ENCODE assay signal across 9 cellular contexts in the genomic region with DNA sequence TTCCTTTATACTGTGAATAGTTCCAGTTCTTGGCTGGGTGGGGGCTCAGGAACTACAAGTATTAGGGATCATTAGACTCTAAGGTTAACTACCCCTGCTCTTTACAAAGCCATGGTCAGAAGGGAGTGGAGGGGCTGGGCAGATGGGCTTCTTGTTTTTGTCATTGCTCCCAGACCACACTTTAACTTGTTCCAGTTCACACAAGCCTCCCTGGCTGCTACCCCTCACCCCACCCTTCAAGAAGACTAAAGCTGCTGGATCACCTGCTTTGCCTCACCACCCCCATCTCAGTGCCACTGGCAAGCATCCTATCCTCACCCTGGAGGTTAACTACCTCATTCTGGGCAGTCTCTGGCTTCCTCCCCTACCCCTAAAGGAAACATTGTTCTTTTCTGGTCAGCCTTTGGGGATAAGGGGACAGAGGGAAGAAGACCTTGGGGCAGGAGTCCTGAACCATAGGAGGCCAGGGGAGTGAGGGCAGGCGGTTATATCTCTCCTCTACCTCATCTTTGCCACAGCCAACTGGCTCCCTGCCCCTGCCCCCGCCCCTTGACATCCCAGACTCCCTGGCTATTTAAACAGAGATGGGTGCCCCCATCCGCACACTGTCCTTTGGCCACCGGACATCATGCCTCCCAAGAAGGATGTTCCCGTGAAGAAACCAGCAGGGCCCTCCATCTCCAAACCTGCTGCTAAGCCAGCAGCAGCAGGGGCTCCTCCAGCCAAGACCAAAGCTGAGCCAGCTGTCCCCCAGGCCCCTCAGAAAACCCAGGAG. TPM values are rescaled to one million over a fixed set of nuclear protein-coding genes. Genes with fewer than 3 reads are reported as not detected.
A peak's percentile ranks its signal among the peaks of the same experiment; 100 is the strongest.
DNase-seq lines count a peak whose midpoint lies in the region; ATAC-seq, FAIRE-seq and TF ChIP-seq lines count a peak whose summit lies in the region.
"Had no signal": no experiment of that assay in that cellular context is flagged by ENCODE, and none has a peak within 500 bp of the region (broad histone marks: within the 10 kb centered on the region; RNA-seq: fewer than 3 reads in every experiment).

No MANE protein-coding gene starts in this region.

- no peaks in the 10 kb centered on the region for H3K36me3 ChIP-seq in left ventricle myocardium inferior
- H3K36me3 ChIP-seq in right atrium auricular region = no peaks in the 10 kb centered on the region
- H3K36me3 ChIP-seq in kidney (ENCODE audit: control insufficient read depth in 1 of 2, insufficient read depth in 2 of 2, low read length in 2 of 2) = peaks cover 0 to 2% of the 10 kb centered on the region in 2 donors
- no peaks in the 10 kb centered on the region for H3K36me3 ChIP-seq in uterus
- H3K36me3 ChIP-seq in thyroid gland = no peaks in the 10 kb centered on the region

- H3K4me3 ChIP-seq in left ventricle myocardium inferior = peak overlapping the region; percentile 76
- H3K4me3 ChIP-seq in right atrium auricular region = no peak overlapping the region
- H3K4me3 ChIP-seq in kidney (ENCODE audit: low read length in 2 of 2) = peak overlapping the region in 1 of 2 donors; percentile 82
- H3K4me3 ChIP-seq in uterus = peak overlapping the region in 1 of 2 donors; percentile 59
- H3K4me3 ChIP-seq in thyroid gland (replicated peaks in 1 of 3) = peak overlapping the region in 1 of 3 donors; percentile 49

- no peak for TF ChIP-seq POLR2A in uterus (IDR thresholded peaks at IDR 0.05)
- no peak for TF ChIP-seq POLR2A in thyroid gland (IDR thresholded peaks at IDR 0.05)

- H3K27me3 ChIP-seq in left ventricle myocardium inferior (ENCODE audit: low read depth) (no peaks in the 10 kb centered on the region), right atrium auricular region (no peaks in the 10 kb centered on the region), uterus (no peaks in the 10 kb centered on the region), thyroid gland (no peaks in the 10 kb centered on the region)

- ATAC-seq in activated naive CD4-positive, alpha-beta T cell treated with anti-CD3 and anti-CD28 coated beads, Interleukin-2, amount 50 U/mL, for 72 hours = no peak

- H3K9ac ChIP-seq in kidney (ENCODE audit: low read length in 2 of 2) = peak overlapping the region in 1 of 2 donors; percentile 83

- H3K4me1 ChIP-seq in left ventricle myocardium inferior = peaks cover 44% of the 10 kb centered on the region
- H3K4me1 ChIP-seq in right atrium auricular region = peaks cover 0 to 22% of the 10 kb centered on the region in 2 donors
- H3K4me1 ChIP-seq in kidney (ENCODE audit: control insufficient read depth in 1 of 2, insufficient read depth in 1 of 2, low read depth in 1 of 2, low read length in 2 of 2) = peaks cover 10 to 16% of the 10 kb centered on the region in 2 donors
- H3K4me1 ChIP-seq in uterus = peaks cover 6 to 7% of the 10 kb centered on the region in 2 donors
- H3K4me1 ChIP-seq in thyroid gland = peaks cover 19 to 32% of the 10 kb centered on the region in 2 donors

- no peaks in the 10 kb centered on the region for H3K9me3 Mint-ChIP-seq in activated naive CD4-positive, alpha-beta T cell treated with anti-CD3 and anti-CD28 coated beads, Interleukin-2, amount 50 U/mL, for 72 hours

- H3K27ac Mint-ChIP-seq in activated naive CD4-positive, alpha-beta T cell treated with anti-CD3 and anti-CD28 coated beads, Interleukin-2, amount 50 U/mL, for 72 hours = peak overlapping the region; percentile 96 to 98

- intact Hi-C loops in left ventricle myocardium inferior (cut with micrococcal nuclease) = no loop called here
- intact Hi-C loops in kidney (cut with DNase I) = no loop called here
- intact Hi-C loops in uterus (cut with DNase I; ENCODE audit: low total_unique reads) = no loop called here
- intact Hi-C loops in thyroid gland (cut with DNase I) = no loop called here

- H3K27ac ChIP-seq in left ventricle myocardium inferior (replicated peaks) (no peak overlapping the region), right atrium auricular region (peak overlapping the region in 1 of 2 donors; percentile 92), kidney (ENCODE audit: low read depth in 2 of 2, low read length in 2 of 2) (no peak overlapping the region), uterus (peak overlapping the region; percentile 90 to 91), thyroid gland (no peak overlapping the region)

- no peak for DNase-seq in left ventricle myocardium inferior
- DNase-seq in right atrium auricular region (ENCODE audit: low spot score) = no peak
- DNase-seq in activated naive CD4-positive, alpha-beta T cell treated with anti-CD3 and anti-CD28 coated beads, Interleukin-2, amount 50 U/mL, for 72 hours (ENCODE audit: low spot score in 2 of 2) = no peak
- peak; percentile 45 for DNase-seq in kidney
- DNase-seq in uterus = no peak
- no peak for DNase-seq in thyroid gland
- DNase-seq in NCI-H1048 (lab: John Stamatoyannopoulos, UW) = no peak
- DNase-seq in GM19240 (ENCODE audit: insufficient read length, low spot score) = no peak
- DNase-seq: cerebellar nuclear complex had no signal

- WGBS in thyroid gland, 2 donors = 67 to 88% methylated on average over 3 to 5 of the region's 5 CpGs

- no peak for FAIRE-seq in kidney (lab: Jason Lieb, UNC)

- H3K36me3 Mint-ChIP-seq in activated naive CD4-positive, alpha-beta T cell treated with anti-CD3 and anti-CD28 coated beads, Interleukin-2, amount 50 U/mL, for 72 hours = peaks cover 10 to 34% of the 10 kb centered on the region in 2 donors

- TF ChIP-seq CTCF in left ventricle myocardium inferior (IDR thresholded peaks at IDR 0.05; ENCODE audit: borderline replicate concordance) (no peak), right atrium auricular region (IDR thresholded peaks at IDR 0.05) (no peak), kidney (IDR thresholded peaks at IDR 0.05; ENCODE audit: borderline replicate concordance, extremely low read depth, insufficient read depth) (no peak), uterus (IDR thresholded peaks at IDR 0.05) (no peak), thyroid gland (IDR thresholded peaks at IDR 0.05) (no peak)

- no peaks in the 10 kb centered on the region for H3K9me3 ChIP-seq in left ventricle myocardium inferior (replicated peaks)
- H3K9me3 ChIP-seq in right atrium auricular region = no peaks in the 10 kb centered on the region
- no peaks in the 10 kb centered on the region for H3K9me3 ChIP-seq in kidney (ENCODE audit: control insufficient read depth in 1 of 2, low read length in 2 of 2)
- H3K9me3 ChIP-seq in uterus = no peaks in the 10 kb centered on the region
- H3K9me3 ChIP-seq in thyroid gland = no peaks in the 10 kb centered on the region

RNA-seq across cellular contexts. Expression of a gene that starts 1.1 kb away (rescaled TPM):
- 54.1 TPM for total RNA-seq in left ventricle myocardium inferior
- 10 to 100 TPM; 36.1 to 55.1 TPM for total RNA-seq in right atrium auricular region
- 100 to 1,000 TPM in 1 of 2 donors, 10 to 100 TPM in 1; 99.7 to 112 TPM for total RNA-seq in activated naive CD4-positive, alpha-beta T cell treated with anti-CD3 and anti-CD28 coated beads, Interleukin-2, amount 50 U/mL, for 72 hours
- 48.2 TPM for total RNA-seq in kidney
- 142 TPM for polyA plus RNA-seq in kidney (ENCODE audit: insufficient read depth, low read depth, low replicate concordance)
- 10 to 100 TPM in 3 of 4 donors, 1 to 10 TPM in 1; 6.7 to 57.5 (median 27.0) TPM for total RNA-seq in uterus
- total RNA-seq in thyroid gland = 100 to 1,000 TPM in 1 of 4 donors, 10 to 100 TPM in 3; 33.4 to 115 (median 48.1) TPM

RNA-seq across cellular contexts. Expression of a gene that starts 4.7 kb away (rescaled TPM):
- total RNA-seq in left ventricle myocardium inferior (508 TPM), right atrium auricular region (1,000 to 10,000 TPM in 1 of 2 donors, 100 to 1,000 TPM in 1; 567 to 1,179 TPM), kidney (1,630 TPM), uterus (1,000 to 10,000 TPM; 1,103 to 4,858 (median 2,577) TPM), thyroid gland (1,000 to 10,000 TPM; 1,110 to 2,359 (median 1,915) TPM)
- 1,000 to 10,000 TPM; 1,014 to 1,193 TPM for total RNA-seq in activated naive CD4-positive, alpha-beta T cell treated with anti-CD3 and anti-CD28 coated beads, Interleukin-2, amount 50 U/mL, for 72 hours
- polyA plus RNA-seq in kidney (ENCODE audit: insufficient read depth, low read depth, low replicate concordance) = 4,190 TPM

RNA-seq across cellular contexts. Expression of a gene that starts 25.4 kb away (rescaled TPM):
- 23.2 TPM for total RNA-seq in left ventricle myocardium inferior
- 10 to 100 TPM; 25.4 to 74.0 TPM for total RNA-seq in right atrium auricular region
- total RNA-seq in activated naive CD4-positive, alpha-beta T cell treated with anti-CD3 and anti-CD28 coated beads, Interleukin-2, amount 50 U/mL, for 72 hours = 100 to 1,000 TPM; 159 to 197 TPM
- total RNA-seq in kidney = 104 TPM
- polyA plus RNA-seq in kidney (ENCODE audit: insufficient read depth, low read depth, low replicate concordance) = 40.4 TPM
- total RNA-seq in uterus = 100 to 1,000 TPM in 3 of 4 donors, 10 to 100 TPM in 1; 98.4 to 203 (median 134) TPM
- total RNA-seq in thyroid gland = 10 to 100 TPM; 60.6 to 84.7 (median 68.7) TPM

RNA-seq across cellular contexts. Expression of a gene that starts 35.4 kb away (rescaled TPM):
- total RNA-seq in left ventricle myocardium inferior (4.9 TPM), right atrium auricular region (1 to 10 TPM; 2.1 to 2.9 TPM), kidney (8.6 TPM), uterus (1 to 10 TPM; 1.3 to 9.8 (median 4.2) TPM), thyroid gland (1 to 10 TPM; 4.7 to 7.7 (median 5.6) TPM)
- total RNA-seq in activated naive CD4-positive, alpha-beta T cell treated with anti-CD3 and anti-CD28 coated beads, Interleukin-2, amount 50 U/mL, for 72 hours = 10 to 100 TPM in 1 of 2 donors, 1 to 10 TPM in 1; 7.1 to 15.0 TPM
- 2.4 TPM for polyA plus RNA-seq in kidney (ENCODE audit: insufficient read depth, low read depth, low replicate concordance)

RNA-seq across cellular contexts. Expression of a gene that starts 35.8 kb away (rescaled TPM):
- total RNA-seq in left ventricle myocardium inferior (67.1 TPM), right atrium auricular region (10 to 100 TPM; 45.0 to 70.2 TPM), kidney (112 TPM), uterus (100 to 1,000 TPM in 1 of 4 donors, 10 to 100 TPM in 3; 63.2 to 214 (median 81.0) TPM), thyroid gland (100 to 1,000 TPM in 1 of 4 donors, 10 to 100 TPM in 3; 76.5 to 101 (median 83.0) TPM)
- 100 to 1,000 TPM; 101 to 123 TPM for total RNA-seq in activated naive CD4-positive, alpha-beta T cell treated with anti-CD3 and anti-CD28 coated beads, Interleukin-2, amount 50 U/mL, for 72 hours
- 18.8 TPM for polyA plus RNA-seq in kidney (ENCODE audit: insufficient read depth, low read depth, low replicate concordance)

Comparison
In these comparisons a context has a peak if more than half of its experiments do, and no peak if none do; other contexts are left out.
1. H3K27ac ChIP-seq: peak in uterus (2 of 2); none in left ventricle myocardium inferior (single experiment), kidney (0 of 2) and thyroid gland (0 of 3).